Comparison of ENCODE assay signal across 35 cellular contexts in genomic region chr6:132843316-132844040, GRCh38.
"Had no signal": no experiment of that assay in that cellular context is flagged by ENCODE, and none has a peak within 500 bp of the region (broad histone marks: within the 10 kb centered on the region; RNA-seq: fewer than 3 reads in every experiment).

No MANE protein-coding gene starts in this region.

- H3K4me2 ChIP-seq: PC-9 had no signal

- H3K27ac Mint-ChIP-seq: activated CD4-positive, alpha-beta memory T cell treated with anti-CD3 and anti-CD28 coated beads, Interleukin-2, amount 10 ng/mL, durations not matched to agents 7 days and 5 days; activated naive CD4-positive, alpha-beta T cell treated with anti-CD3 and anti-CD28 coated beads, Interleukin-2, amount 50 U/mL, for 72 hours; activated T-cell treated with anti-CD3 and anti-CD28 coated beads, Interleukin-2, amount 50 U/mL, for 72 hours; activated T-helper 17 cell treated with anti-CD3 and anti-CD28 coated beads, Interleukin-2, amount 50 U/mL, for 72 hours; brain; T-cell; T-helper 17 cell had no signal

- H3K36me3 ChIP-seq: adrenal gland had no signal

- H3K9me3 ChIP-seq: adrenal gland had no signal

- H3K4me3 ChIP-seq: adrenal gland, PC-9 had no signal

- H3K36me3 Mint-ChIP-seq: activated naive CD4-positive, alpha-beta T cell treated with anti-CD3 and anti-CD28 coated beads, Interleukin-2, amount 50 U/mL, for 72 hours; brain; T-cell had no signal

- DNase-seq: activated CD4-positive, alpha-beta memory T cell treated with anti-CD3 and anti-CD28 coated beads, Interleukin-2, amount 10 ng/mL, durations not matched to agents 7 days and 5 days; activated CD4-positive, alpha-beta T cell treated with anti-CD3 and anti-CD28 coated beads for 1 hour; activated CD4-positive, alpha-beta T cell treated with anti-CD3 and anti-CD28 coated beads for 48 hours; activated CD4-positive, CD25-positive, alpha-beta regulatory T cell; activated effector memory CD4-positive, alpha-beta T cell treated with anti-CD3 and anti-CD28 coated beads, Interleukin-2, amount 50 U/mL, for 16 hours; activated naive CD4-positive, alpha-beta T cell treated with Interleukin-2 at 50 U/mL for 16 hours; activated T-cell treated with anti-CD3 and anti-CD28 coated beads, Interleukin-2, amount 50 U/mL, for 1 hour; activated T-cell treated with anti-CD3 and anti-CD28 coated beads, Interleukin-2, amount 50 U/mL, for 72 hours; caudate nucleus; cerebellar nuclear complex; Karpas-422; KBM-7; NCI-H1105; NCI-H1694; NCI-H1930; NCI-H2081 treated with DMSO at 0.1 percent for 48 hours; NCI-H226; NCI-H446 treated with DMSO at 0.1 percent for 48 hours; NCI-H524; NCI-H69; NCI-H82; PC-9; SIG-M5; T-cell; T-helper 17 cell had no signal

- H3K27me3 Mint-ChIP-seq: brain had no signal

- H3K4me1 Mint-ChIP-seq: activated CD4-positive, alpha-beta memory T cell treated with anti-CD3 and anti-CD28 coated beads, Interleukin-2, amount 10 ng/mL, durations not matched to agents 7 days and 5 days; activated T-helper 17 cell treated with anti-CD3 and anti-CD28 coated beads, Interleukin-2, amount 50 U/mL, for 72 hours; T-cell; T-helper 17 cell had no signal

- H3K4me1 ChIP-seq: adrenal gland had no signal

- H3K27me3 ChIP-seq: adrenal gland had no signal

- ATAC-seq: activated naive CD4-positive, alpha-beta T cell treated with anti-CD3 and anti-CD28 coated beads, Interleukin-2, amount 50 U/mL, for 72 hours; activated T-cell treated with anti-CD3 and anti-CD28 coated beads, Interleukin-2, amount 50 U/mL, for 72 hours; activated T-helper 17 cell treated with anti-CD3 and anti-CD28 coated beads, Interleukin-2, amount 50 U/mL, for 72 hours; Right ventricle myocardium inferior; SK-N-SH treated with all-trans-retinoic acid at 6 μM for 48 hours; T-cell; T-helper 17 cell had no signal

- H3K4me3 Mint-ChIP-seq: activated CD4-positive, alpha-beta memory T cell treated with anti-CD3 and anti-CD28 coated beads, Interleukin-2, amount 10 ng/mL, durations not matched to agents 7 days and 5 days; activated T-cell treated with anti-CD3 and anti-CD28 coated beads, Interleukin-2, amount 50 U/mL, for 72 hours; activated T-helper 17 cell treated with anti-CD3 and anti-CD28 coated beads, Interleukin-2, amount 50 U/mL, for 72 hours; T-cell; T-helper 17 cell had no signal

- H3K9me3 Mint-ChIP-seq: activated CD4-positive, alpha-beta memory T cell treated with anti-CD3 and anti-CD28 coated beads, Interleukin-2, amount 10 ng/mL, durations not matched to agents 7 days and 5 days; activated naive CD4-positive, alpha-beta T cell treated with anti-CD3 and anti-CD28 coated beads, Interleukin-2, amount 50 U/mL, for 72 hours; activated T-cell treated with anti-CD3 and anti-CD28 coated beads, Interleukin-2, amount 50 U/mL, for 72 hours; activated T-helper 17 cell treated with anti-CD3 and anti-CD28 coated beads, Interleukin-2, amount 50 U/mL, for 72 hours; T-cell had no signal

- H3K27ac ChIP-seq: adrenal gland, PC-9, RWPE1, VCaP had no signal

- FAIRE-seq: bronchial epithelial cell, RCC 7860 had no signal
